In genomic region chr10:114957122-114957521, GRCh38 we compare ENCODE assay signal across 20 cellular contexts.
"Had no signal": no experiment of that assay in that cellular context is flagged by ENCODE, and none has a peak within 500 bp of the region (broad histone marks: within the 10 kb centered on the region; RNA-seq: fewer than 3 reads in every experiment).

No MANE protein-coding gene starts in this region.

- H3K27me3 ChIP-seq: body of pancreas, cardiac muscle cell, tibial artery had no signal

- H2AFZ ChIP-seq: parathyroid adenoma had no signal

- H3K27me3 Mint-ChIP-seq: activated B cell treated with CpG ODN at 0.5 μM for 24 hours; activated CD8-positive, alpha-beta T cell treated with anti-CD3 and anti-CD28 coated beads for 36 hours; activated naive CD4-positive, alpha-beta T cell treated with anti-CD3 and anti-CD28 coated beads, Interleukin-2, amount 10 ng/mL, durations not matched to agents 7 days and 5 days; stimulated activated naive CD8-positive, alpha-beta T cell treated with anti-CD3 and anti-CD28 coated beads, Interleukin-15, amount 100 ng/mL, for 72 hours; T-helper 17 cell had no signal

- H3K4me3 ChIP-seq: body of pancreas, cardiac muscle cell, tibial artery had no signal

- H3K4me3 Mint-ChIP-seq: activated B cell treated with CpG ODN at 0.5 μM for 24 hours; activated CD8-positive, alpha-beta T cell treated with anti-CD3 and anti-CD28 coated beads for 36 hours; activated naive CD4-positive, alpha-beta T cell treated with anti-CD3 and anti-CD28 coated beads, Interleukin-2, amount 10 ng/mL, durations not matched to agents 7 days and 5 days; nephron; T-helper 17 cell had no signal

- H3K9me3 ChIP-seq: body of pancreas, tibial artery had no signal

- H3K9ac ChIP-seq: parathyroid adenoma had no signal

- H3K79me2 ChIP-seq: parathyroid adenoma had no signal

- H3K4me1 Mint-ChIP-seq: activated B cell treated with CpG ODN at 0.5 μM for 24 hours had no signal

- ATAC-seq: activated CD8-positive, alpha-beta T cell treated with anti-CD3 and anti-CD28 coated beads for 36 hours; body of pancreas; right cardiac atrium; stimulated activated naive CD8-positive, alpha-beta T cell treated with anti-CD3 and anti-CD28 coated beads, Interleukin-15, amount 100 ng/mL, for 72 hours; T-helper 17 cell had no signal

- H3K4me1 ChIP-seq: body of pancreas, tibial artery had no signal

- H3K9me3 Mint-ChIP-seq: activated B cell treated with CpG ODN at 0.5 μM for 24 hours; activated CD8-positive, alpha-beta T cell treated with anti-CD3 and anti-CD28 coated beads for 36 hours; activated naive CD4-positive, alpha-beta T cell treated with anti-CD3 and anti-CD28 coated beads, Interleukin-2, amount 10 ng/mL, durations not matched to agents 7 days and 5 days; nephron; stimulated activated naive CD8-positive, alpha-beta T cell treated with anti-CD3 and anti-CD28 coated beads, Interleukin-15, amount 100 ng/mL, for 72 hours had no signal

- DNase-seq: activated B cell treated with CpG ODN at 0.5 μM for 24 hours; activated CD4-positive, alpha-beta T cell treated with anti-CD3 and anti-CD28 coated beads for 48 hours; activated CD8-positive, alpha-beta T cell treated with anti-CD3 and anti-CD28 coated beads for 36 hours; activated effector memory CD4-positive, alpha-beta T cell treated with Interleukin-2 at 50 U/mL for 16 hours; activated naive CD4-positive, alpha-beta T cell treated with anti-CD3 and anti-CD28 coated beads, Interleukin-2, amount 10 ng/mL, durations not matched to agents 7 days and 5 days; activated T-cell treated with anti-CD3 and anti-CD28 coated beads, Interleukin-2, amount 50 U/mL, for 1 hour; body of pancreas; effector CD8-positive, alpha-beta T cell; erythroblast; foreskin melanocyte; hippocampal formation; right cardiac atrium; stimulated activated CD4-positive, alpha-beta T cell treated with anti-CD3 and anti-CD28 coated beads, Interleukin-12 subunit alpha, Interleukin-12 subunit beta, amount 100 ng/mL, for 4 hours; stimulated activated naive CD8-positive, alpha-beta T cell treated with anti-CD3 and anti-CD28 coated beads, Interleukin-15, amount 100 ng/mL, for 72 hours; SW 1271; T-helper 17 cell; tibial artery had no signal

- H3K27ac Mint-ChIP-seq: activated B cell treated with CpG ODN at 0.5 μM for 24 hours; activated CD8-positive, alpha-beta T cell treated with anti-CD3 and anti-CD28 coated beads for 36 hours; activated naive CD4-positive, alpha-beta T cell treated with anti-CD3 and anti-CD28 coated beads, Interleukin-2, amount 10 ng/mL, durations not matched to agents 7 days and 5 days; nephron; stimulated activated naive CD8-positive, alpha-beta T cell treated with anti-CD3 and anti-CD28 coated beads, Interleukin-15, amount 100 ng/mL, for 72 hours; T-helper 17 cell had no signal

- H3K27ac ChIP-seq: body of pancreas, cardiac muscle cell, parathyroid adenoma, tibial artery had no signal
